8 cellular contexts compared by ENCODE assay signal in genomic region chr12:131440509-131441396, GRCh38.
DNase-seq lines count a peak whose midpoint lies in the region; ATAC-seq, FAIRE-seq and TF ChIP-seq lines count a peak whose summit lies in the region.
"Not testable (repeated sequence)": the region's sequence is repeated elsewhere in the genome, so short reads cannot be mapped to it uniquely, and the experiment has no call there.

No MANE protein-coding gene starts in this region.

- H3K4me3 ChIP-seq in A549; GM23338; NB4 (ENCODE audit: low read depth, low read length); RWPE2 (ENCODE audit: severe bottlenecking); lung: not testable (repeated sequence)

- not testable (repeated sequence) for H3K4me2 ChIP-seq in A549, GM23338

- not testable (repeated sequence) for H3K36me3 Mint-ChIP-seq in GM23338 (ENCODE audit: low read depth); activated CD4-positive, alpha-beta T cell treated with anti-CD3 and anti-CD28 coated beads for 36 hours (ENCODE audit: low read depth)

- peak; percentile 58 to 77 for ATAC-seq in A549
- peak; percentile 29 for ATAC-seq in GM23338
- peak; percentile 30; the same call in 1 of the 3 replicates for ATAC-seq in RWPE2 (ENCODE audit: low read depth)
- ATAC-seq in activated CD4-positive, alpha-beta T cell treated with anti-CD3 and anti-CD28 coated beads for 36 hours: peak; percentile 44
- not testable (repeated sequence) for ATAC-seq in lung (ENCODE audit: insufficient read depth, low FRiP score)
- ATAC-seq in stimulated activated naive CD8-positive, alpha-beta T cell treated with anti-CD3 and anti-CD28 coated beads, Interleukin-15, amount 100 ng/mL, for 72 hours: peak; percentile 24

- not testable (repeated sequence) for H3K9me3 Mint-ChIP-seq in GM23338; activated CD4-positive, alpha-beta T cell treated with anti-CD3 and anti-CD28 coated beads for 36 hours (ENCODE audit: low read depth); stimulated activated naive CD8-positive, alpha-beta T cell treated with anti-CD3 and anti-CD28 coated beads, Interleukin-15, amount 100 ng/mL, for 72 hours

- H3K27me3 Mint-ChIP-seq in GM23338 (ENCODE audit: insufficient read depth, low read depth, poor library complexity); activated CD4-positive, alpha-beta T cell treated with anti-CD3 and anti-CD28 coated beads for 36 hours: not testable (repeated sequence)
- H3K27me3 Mint-ChIP-seq in stimulated activated naive CD8-positive, alpha-beta T cell treated with anti-CD3 and anti-CD28 coated beads, Interleukin-15, amount 100 ng/mL, for 72 hours: peaks cover 16% of the 10 kb centered on the region

- not testable (repeated sequence) for TF ChIP-seq RAD21 in A549 (conservative IDR thresholded peaks at IDR 0.05 in 1 of 2, IDR thresholded peaks at IDR 0.05 in 1 of 2)

- H4K20me1 ChIP-seq in GM23338 (replicated peaks; ENCODE audit: insufficient read depth): not testable (repeated sequence)

- not testable (repeated sequence) for H3K9me3 ChIP-seq in A549; RWPE2 (ENCODE audit: severe bottlenecking); lung (ENCODE audit: control insufficient read depth in 2 of 2, insufficient read depth in 1 of 2, low read length in 1 of 2)

- H3K4me1 Mint-ChIP-seq in GM23338; activated CD4-positive, alpha-beta T cell treated with anti-CD3 and anti-CD28 coated beads for 36 hours; stimulated activated naive CD8-positive, alpha-beta T cell treated with anti-CD3 and anti-CD28 coated beads, Interleukin-15, amount 100 ng/mL, for 72 hours: not testable (repeated sequence)

- H3F3A ChIP-seq in GM23338 (replicated peaks; ENCODE audit: low read depth): not testable (repeated sequence)

- DNase-seq in A549 (ENCODE audit: low read depth in 1 of 2, low spot score in 1 of 2): peak; percentile 15 to 51
- DNase-seq in GM23338 (ENCODE audit: low spot score): peak; percentile 19
- DNase-seq in NB4 (ENCODE audit: low read depth): peak; percentile 20
- not testable (repeated sequence) for DNase-seq in RWPE2 (ENCODE audit: low spot score); activated CD4-positive, alpha-beta T cell treated with anti-CD3 and anti-CD28 coated beads for 36 hours; stimulated activated naive CD8-positive, alpha-beta T cell treated with anti-CD3 and anti-CD28 coated beads, Interleukin-15, amount 100 ng/mL, for 72 hours
- DNase-seq in ecto neural progenitor cell (ENCODE audit: low spot score): peak; percentile 47
- peak; percentile 26 for DNase-seq in lung (ENCODE audit: low spot score)

- H3K79me2 ChIP-seq in GM23338 (replicated peaks; ENCODE audit: insufficient read depth): not testable (repeated sequence)

- TF ChIP-seq EP300 in A549 (IDR thresholded peaks at IDR 0.05): not testable (repeated sequence)

- not testable (repeated sequence) for TF ChIP-seq POLR2A in A549 (IDR thresholded peaks at IDR 0.05; ENCODE audit: low read length); NB4 (IDR thresholded peaks at IDR 0.05; ENCODE audit: extremely low read depth, insufficient read length)

- H3K27ac ChIP-seq in A549; GM23338 (ENCODE audit: low read depth); RWPE2 (ENCODE audit: poor library complexity, severe bottlenecking); lung (ENCODE audit: low read depth in 1 of 2, low read length in 1 of 2): not testable (repeated sequence)

- intact Hi-C loops in activated CD4-positive, alpha-beta T cell treated with anti-CD3 and anti-CD28 coated beads for 36 hours (cut with DNase I, micrococcal nuclease): not testable (repeated sequence)

- not testable (repeated sequence) for H3K27ac Mint-ChIP-seq in GM23338; activated CD4-positive, alpha-beta T cell treated with anti-CD3 and anti-CD28 coated beads for 36 hours; stimulated activated naive CD8-positive, alpha-beta T cell treated with anti-CD3 and anti-CD28 coated beads, Interleukin-15, amount 100 ng/mL, for 72 hours

- H3K4me1 ChIP-seq in A549; GM23338 (ENCODE audit: insufficient read depth); RWPE2 (ENCODE audit: insufficient read depth, poor library complexity, severe bottlenecking); lung (ENCODE audit: control insufficient read depth in 2 of 2, insufficient read depth in 2 of 2, low read length in 2 of 2): not testable (repeated sequence)

- TF ChIP-seq CTCF in A549 (IDR thresholded peaks at IDR 0.05); GM23338 (conservative IDR thresholded peaks at IDR 0.05; ENCODE audit: low read depth in 2 of 2); NB4 (IDR thresholded peaks at IDR 0.05; ENCODE audit: low read depth, low read length); RWPE2 (IDR thresholded peaks at IDR 0.05; ENCODE audit: poor library complexity, severe bottlenecking); lung (IDR thresholded peaks at IDR 0.05; ENCODE audit: control extremely low read depth, extremely low read depth): not testable (repeated sequence)

- not testable (repeated sequence) for FAIRE-seq in A549 (lab: Jason Lieb, UNC)

- not testable (repeated sequence) for H3K4me3 Mint-ChIP-seq in GM23338; activated CD4-positive, alpha-beta T cell treated with anti-CD3 and anti-CD28 coated beads for 36 hours; stimulated activated naive CD8-positive, alpha-beta T cell treated with anti-CD3 and anti-CD28 coated beads, Interleukin-15, amount 100 ng/mL, for 72 hours

- CTCF ChIA-PET in A549 (lab: Yijun Ruan, JAX); activated CD4-positive, alpha-beta T cell treated with anti-CD3 and anti-CD28 coated beads for 36 hours (lab: Charles Lee): not testable (repeated sequence)

- H3K36me3 ChIP-seq in GM23338 (ENCODE audit: insufficient read depth); RWPE2 (ENCODE audit: low read depth); lung (ENCODE audit: control insufficient read depth in 2 of 2, insufficient read depth in 2 of 2, low read length in 2 of 2): not testable (repeated sequence)

- H3K9me2 ChIP-seq in GM23338 (ENCODE audit: insufficient read depth): not testable (repeated sequence)

- POLR2A ChIA-PET in A549 (lab: Yijun Ruan, JAX); activated CD4-positive, alpha-beta T cell treated with anti-CD3 and anti-CD28 coated beads for 36 hours (lab: Charles Lee): not testable (repeated sequence)

- not testable (repeated sequence) for H3K27me3 ChIP-seq in GM23338 (ENCODE audit: insufficient read depth); RWPE2 (ENCODE audit: insufficient read depth, poor library complexity, severe bottlenecking); lung (ENCODE audit: control insufficient read depth, insufficient read depth)

- whole genome bisulfite sequencing in A549 (ENCODE audit: missing lambda C conversion rate): 55% methylated on average over 9 of the region's 16 CpGs
- 73 to 76% methylated on average over 7 to 9 of the region's 16 CpGs for WGBS in lung, 2 donors

- H2AFZ ChIP-seq in GM23338: not testable (repeated sequence)
